Comparison of ENCODE assay signal across 1 cellular context in the genomic region with DNA sequence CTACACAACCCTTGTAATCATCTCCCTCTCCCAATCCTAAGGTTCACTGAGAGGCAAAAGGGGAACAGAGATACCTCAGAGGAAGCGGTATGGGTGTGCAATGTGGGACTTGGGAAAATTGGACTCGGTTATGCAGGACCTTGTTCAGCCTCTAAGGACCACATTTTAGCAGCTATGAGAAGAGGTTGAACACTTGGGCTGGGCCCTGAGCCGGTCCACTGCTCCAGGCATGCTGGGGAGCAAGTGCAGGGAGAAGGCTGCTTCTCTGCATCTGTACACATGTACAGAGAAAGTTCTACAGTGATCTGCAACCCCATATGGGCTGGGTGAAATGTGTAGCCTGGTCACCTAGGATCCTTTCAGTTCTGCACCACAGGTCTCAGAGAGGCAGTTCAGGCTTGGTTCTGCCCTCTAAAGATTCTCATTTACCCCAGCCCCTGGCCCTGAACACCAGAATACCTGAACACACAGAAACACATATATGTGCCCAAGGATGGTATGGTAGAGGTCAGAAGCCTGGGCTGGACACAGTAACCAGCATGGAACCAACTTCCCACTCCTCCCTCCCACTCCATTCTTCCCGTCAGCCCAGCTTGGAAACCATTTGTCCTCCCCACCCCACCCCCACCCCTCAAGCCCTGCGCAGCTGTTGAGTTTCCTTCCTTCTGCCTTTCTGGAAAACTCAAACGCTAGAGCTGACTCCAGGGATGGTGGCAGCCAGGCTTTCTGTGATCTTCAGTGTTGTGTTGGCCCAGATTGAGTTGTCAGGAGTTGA.
A peak's percentile ranks its signal among the peaks of the same experiment; 100 is the strongest.
TF ChIP-seq lines count a peak whose summit lies in the region.

No MANE protein-coding gene starts in this region.

TF ChIP-seq in K562, 482 proteins besides CTCF, POLR2A, EP300 and RAD21:
- TF ChIP-seq RFX7 (CRISPR knock-in tag; IDR thresholded peaks at IDR 0.05) (no peak), SPI1 (IDR thresholded peaks at IDR 0.05; ENCODE audit: borderline replicate concordance, low read depth, low read length) (0 out of 2 replicates have a peak, but pooled peaks have one; percentile 8)
- TF ChIP-seq, protein P1, sequence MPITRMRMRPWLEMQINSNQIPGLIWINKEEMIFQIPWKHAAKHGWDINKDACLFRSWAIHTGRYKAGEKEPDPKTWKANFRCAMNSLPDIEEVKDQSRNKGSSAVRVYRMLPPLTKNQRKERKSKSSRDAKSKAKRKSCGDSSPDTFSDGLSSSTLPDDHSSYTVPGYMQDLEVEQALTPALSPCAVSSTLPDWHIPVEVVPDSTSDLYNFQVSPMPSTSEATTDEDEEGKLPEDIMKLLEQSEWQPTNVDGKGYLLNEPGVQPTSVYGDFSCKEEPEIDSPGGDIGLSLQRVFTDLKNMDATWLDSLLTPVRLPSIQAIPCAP (CRISPR knock-in tag; IDR thresholded peaks at IDR 0.05; ENCODE audit: borderline replicate concordance), result no peak
- TF ChIP-seq, protein P2, sequence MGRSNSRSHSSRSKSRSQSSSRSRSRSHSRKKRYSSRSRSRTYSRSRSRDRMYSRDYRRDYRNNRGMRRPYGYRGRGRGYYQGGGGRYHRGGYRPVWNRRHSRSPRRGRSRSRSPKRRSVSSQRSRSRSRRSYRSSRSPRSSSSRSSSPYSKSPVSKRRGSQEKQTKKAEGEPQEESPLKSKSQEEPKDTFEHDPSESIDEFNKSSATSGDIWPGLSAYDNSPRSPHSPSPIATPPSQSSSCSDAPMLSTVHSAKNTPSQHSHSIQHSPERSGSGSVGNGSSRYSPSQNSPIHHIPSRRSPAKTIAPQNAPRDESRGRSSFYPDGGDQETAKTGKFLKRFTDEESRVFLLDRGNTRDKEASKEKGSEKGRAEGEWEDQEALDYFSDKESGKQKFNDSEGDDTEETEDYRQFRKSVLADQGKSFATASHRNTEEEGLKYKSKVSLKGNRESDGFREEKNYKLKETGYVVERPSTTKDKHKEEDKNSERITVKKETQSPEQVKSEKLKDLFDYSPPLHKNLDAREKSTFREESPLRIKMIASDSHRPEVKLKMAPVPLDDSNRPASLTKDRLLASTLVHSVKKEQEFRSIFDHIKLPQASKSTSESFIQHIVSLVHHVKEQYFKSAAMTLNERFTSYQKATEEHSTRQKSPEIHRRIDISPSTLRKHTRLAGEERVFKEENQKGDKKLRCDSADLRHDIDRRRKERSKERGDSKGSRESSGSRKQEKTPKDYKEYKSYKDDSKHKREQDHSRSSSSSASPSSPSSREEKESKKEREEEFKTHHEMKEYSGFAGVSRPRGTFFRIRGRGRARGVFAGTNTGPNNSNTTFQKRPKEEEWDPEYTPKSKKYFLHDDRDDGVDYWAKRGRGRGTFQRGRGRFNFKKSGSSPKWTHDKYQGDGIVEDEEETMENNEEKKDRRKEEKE (IDR thresholded peaks at IDR 0.05; ENCODE audit: borderline replicate concordance in 1 of 2, control insufficient read depth in 1 of 2, low read depth in 2 of 2, low read length in 1 of 2), result no peak
